ENCODE assay signal across 11 cellular contexts in the genomic region with DNA sequence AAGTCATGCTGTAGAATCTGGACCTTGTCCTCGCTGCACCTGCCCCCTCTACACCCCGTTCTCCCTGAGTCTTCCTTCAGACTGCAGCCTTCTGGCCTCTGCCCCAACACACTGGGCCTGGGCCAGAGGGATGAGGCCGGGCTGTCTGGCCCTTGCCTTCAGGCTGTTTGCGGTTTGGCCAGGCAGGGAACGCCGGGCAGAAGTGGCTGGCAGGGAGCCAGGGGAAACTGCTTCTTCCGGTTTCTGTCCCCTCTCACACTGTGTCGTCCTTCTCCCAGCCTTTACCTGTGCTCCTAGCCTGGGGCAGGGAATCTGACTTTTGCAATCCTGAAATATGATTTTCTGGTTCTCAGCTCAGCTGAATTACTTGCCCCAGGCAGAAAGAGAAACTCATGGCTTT. TPM values are rescaled to one million over a fixed set of nuclear protein-coding genes. Genes with fewer than 3 reads are reported as not detected.
DNase-seq lines count a peak whose midpoint lies in the region; ATAC-seq and TF ChIP-seq lines count a peak whose summit lies in the region.
"Had no signal": no experiment of that assay in that cellular context is flagged by ENCODE, and none has a peak within 500 bp of the region (broad histone marks: within the 10 kb centered on the region; RNA-seq: fewer than 3 reads in every experiment).

No MANE protein-coding gene starts in this region.

- no peaks in the 10 kb centered on the region for H3K9me3 ChIP-seq in Peyer's patch

- no peak overlapping the region for H3K27ac Mint-ChIP-seq in HFFc6

- H3K4me1 Mint-ChIP-seq in HFFc6 (ENCODE audit: low read depth) = no peaks in the 10 kb centered on the region

- no peaks in the 10 kb centered on the region for H3K27me3 ChIP-seq in Peyer's patch

- intact Hi-C loops in cardiac septum (cut with DNase I) (no loop called here), sciatic nerve (cut with DNase I) (no loop called here)

- DNase-seq in DMS79 treated with DMSO at 0.1 percent for 48 hours (lab: John Stamatoyannopoulos, UW) (peak; percentile 94), Peyer's patch (peak in 2 of 3 donors; percentile 83 to 86), cardiac septum (ENCODE audit: low spot score) (peak; percentile 88), sciatic nerve (ENCODE audit: low spot score) (no peak), hypothalamus (lab: John Stamatoyannopoulos, UW) (no peak), HFFc6 (no peak)
- DNase-seq: activated T-cell treated with anti-CD3 and anti-CD28 coated beads, Interleukin-2, amount 50 U/mL, for 48 hours; HCEC 1CT; NCI-H2171 treated with DMSO at 0.1 percent for 48 hours had no signal

- ATAC-seq in sciatic nerve = peak; percentile 32
- ATAC-seq in HG02610 (IDR thresholded peaks at IDR 0.05; ENCODE audit: unreplicated experiment) = no peak
- no peak for ATAC-seq in HG03439 (IDR thresholded peaks at IDR 0.05; ENCODE audit: unreplicated experiment)

- H3K27ac ChIP-seq in Peyer's patch = peak overlapping the region in 3 of 4 donors; percentile 28 to 82 (median 59)

- no peak overlapping the region for H3K4me3 ChIP-seq in Peyer's patch

- peaks cover 1% of the 10 kb centered on the region for H3K27me3 Mint-ChIP-seq in HFFc6 (ENCODE audit: insufficient read depth)

- no peak for TF ChIP-seq POLR2A in Peyer's patch (IDR thresholded peaks at IDR 0.05)

- TF ChIP-seq CTCF in Peyer's patch (IDR thresholded peaks at IDR 0.05) (no peak), HFFc6 (IDR thresholded peaks at IDR 0.05) (no peak)

- 0 out of 2 replicates have a peak, but pooled peaks cover 12% of the 10 kb centered on the region for H3K9me3 Mint-ChIP-seq in HFFc6

- H3K36me3 Mint-ChIP-seq in HFFc6 (ENCODE audit: low read depth) = peaks cover 19% of the 10 kb centered on the region

- H3K4me1 ChIP-seq in Peyer's patch = peaks cover 0 to 13% (median 0%) of the 10 kb centered on the region in 4 donors

- peaks cover 0 to 35% (median 0%) of the 10 kb centered on the region in 3 donors for H3K36me3 ChIP-seq in Peyer's patch

- H3K4me3 Mint-ChIP-seq in HFFc6 = no peak overlapping the region

RNA-seq across cellular contexts. Expression of gene DGLUCY, which starts 13.5 kb away (rescaled TPM):
- total RNA-seq in Peyer's patch (100 to 1,000 TPM in 2 of 4 donors, 10 to 100 TPM in 2; 47.1 to 145 (median 102) TPM), cardiac septum (131 TPM), sciatic nerve (53.8 TPM)
- total RNA-seq in HFFc6 (2021; fragmentation: NEBNext Ultra II Directional; extraction: Animal tissue kit (Norgen Biotek cat#: 25700)) = 10 to 100 TPM; 13.5 to 18.1 (median 15.2) TPM

Comparison
In these comparisons a context has a peak if more than half of its experiments do, and no peak if none do; other contexts are left out.
1. DNase-seq: peak in DMS79 treated with DMSO at 0.1 percent for 48 hours (single experiment), Peyer's patch (2 of 3) and cardiac septum (single experiment); none in sciatic nerve (single experiment), hypothalamus (0 of 51) and HFFc6 (single experiment).